27 cellular contexts compared by ENCODE assay signal in genomic region chr4:15569746-15570145, GRCh38.
"Had no signal": no experiment of that assay in that cellular context is flagged by ENCODE, and none has a peak within 500 bp of the region (broad histone marks: within the 10 kb centered on the region; RNA-seq: fewer than 3 reads in every experiment).

No MANE protein-coding gene starts in this region.

- DNase-seq: stimulated activated CD4-positive, alpha-beta T cell treated with anti-CD3 and anti-CD28 coated beads, Interleukin-2, amount 100 ng/mL, for 48 hours; stimulated activated CD4-positive, alpha-beta T cell treated with anti-CD3 and anti-CD28 coated beads, Interleukin-4, amount 100 ng/mL, for 1 hour; stimulated activated CD4-positive, alpha-beta T cell treated with anti-CD3 and anti-CD28 coated beads, Interleukin-4, amount 100 ng/mL, for 24 hours; stimulated activated CD4-positive, alpha-beta T cell treated with anti-CD3 and anti-CD28 coated beads, Interleukin-4, amount 100 ng/mL, for 4 hours; stimulated activated CD8-positive, alpha-beta memory T cell treated with anti-CD3 and anti-CD28 coated beads, Interleukin-4, amount 100 ng/mL, for 48 hours; stimulated activated naive B cell treated with anti-CD40 and anti-IgM and Interleukin-4, amounts not matched to agents 10 μg/mL and 1 μg/mL and 100 μg/mL, for 72 hours; stimulated activated naive CD4-positive, alpha-beta T cell; stimulated activated naive CD4-positive, alpha-beta T cell treated with Interleukin-2 at 50 U/mL for 16 hours; stimulated activated naive CD8-positive, alpha-beta T cell treated with anti-CD3 and anti-CD28 coated beads, Interleukin-15, amount 100 ng/mL, for 72 hours; stimulated activated naive CD8-positive, alpha-beta T cell treated with anti-CD3 and anti-CD28 coated beads, Interleukin-15, Interleukin-2, amounts not matched to agents 100 U/mL and 50 U/mL, for 24 hours; stomach; substantia nigra; testis; thyroid gland; tibial artery; transverse colon; upper lobe of left lung; upper lobe of right lung; uterus had no signal

- H3K4me1 ChIP-seq: stomach, suprapubic skin, testis, thyroid gland, tibial artery, tibial nerve, transverse colon, upper lobe of left lung, upper lobe of right lung, uterus, vagina had no signal

- H3K4me1 Mint-ChIP-seq: stimulated activated effector memory CD8-positive, alpha-beta T cell treated with anti-CD3 and anti-CD28 coated beads, Interleukin-12 subunit alpha, Interleukin-12 subunit beta, amount 100 ng/mL, for 72 hours; stimulated activated memory B cell treated with anti-CD40 and anti-IgM and Interleukin-4, amounts not matched to agents 10 μg/mL and 1 μg/mL and 100 μg/mL, for 72 hours; stimulated activated naive B cell treated with anti-CD40 and anti-IgM and Interleukin-4, amounts not matched to agents 10 μg/mL and 1 μg/mL and 100 μg/mL, for 72 hours; stimulated activated naive CD8-positive, alpha-beta T cell treated with anti-CD3 and anti-CD28 coated beads, Interleukin-15, amount 100 ng/mL, for 72 hours had no signal

- H3K4me3 ChIP-seq: stomach, suprapubic skin, testis, thoracic aorta, thyroid gland, tibial artery, tibial nerve, transverse colon, upper lobe of left lung, upper lobe of right lung, uterus, vagina had no signal

- H3K27ac ChIP-seq: stomach, suprapubic skin, testis, thoracic aorta, thyroid gland, tibial artery, tibial nerve, transverse colon, upper lobe of left lung, upper lobe of right lung, uterus, vagina had no signal

- H3K27me3 ChIP-seq: stomach, suprapubic skin, testis, thyroid gland, tibial artery, tibial nerve, transverse colon, upper lobe of left lung, upper lobe of right lung, uterus, vagina had no signal

- H3K27ac Mint-ChIP-seq: stimulated activated effector memory CD8-positive, alpha-beta T cell treated with anti-CD3 and anti-CD28 coated beads, Interleukin-12 subunit alpha, Interleukin-12 subunit beta, amount 100 ng/mL, for 72 hours; stimulated activated memory B cell treated with anti-CD40 and anti-IgM and Interleukin-4, amounts not matched to agents 10 μg/mL and 1 μg/mL and 100 μg/mL, for 72 hours; stimulated activated naive B cell treated with anti-CD40 and anti-IgM and Interleukin-4, amounts not matched to agents 10 μg/mL and 1 μg/mL and 100 μg/mL, for 72 hours; stimulated activated naive CD8-positive, alpha-beta T cell treated with anti-CD3 and anti-CD28 coated beads, Interleukin-15, amount 100 ng/mL, for 72 hours; stimulated activated naive CD8-positive, alpha-beta T cell treated with anti-CD3 and anti-CD28 coated beads, Interleukin-15, Interleukin-2, amounts not matched to agents 100 ng/mL and 50 ng/mL, for 24 hours; type B pancreatic cell had no signal

- H3K27me3 Mint-ChIP-seq: stimulated activated memory B cell treated with anti-CD40 and anti-IgM and Interleukin-4, amounts not matched to agents 10 μg/mL and 1 μg/mL and 100 μg/mL, for 72 hours; stimulated activated naive B cell treated with anti-CD40 and anti-IgM and Interleukin-4, amounts not matched to agents 10 μg/mL and 1 μg/mL and 100 μg/mL, for 72 hours; stimulated activated naive CD8-positive, alpha-beta T cell treated with anti-CD3 and anti-CD28 coated beads, Interleukin-15, amount 100 ng/mL, for 72 hours; stimulated activated naive CD8-positive, alpha-beta T cell treated with anti-CD3 and anti-CD28 coated beads, Interleukin-15, Interleukin-2, amounts not matched to agents 100 ng/mL and 50 ng/mL, for 24 hours; type B pancreatic cell had no signal

- H3K4me3 Mint-ChIP-seq: stimulated activated effector memory CD8-positive, alpha-beta T cell treated with anti-CD3 and anti-CD28 coated beads, Interleukin-12 subunit alpha, Interleukin-12 subunit beta, amount 100 ng/mL, for 72 hours; stimulated activated memory B cell treated with anti-CD40 and anti-IgM and Interleukin-4, amounts not matched to agents 10 μg/mL and 1 μg/mL and 100 μg/mL, for 72 hours; stimulated activated naive B cell treated with anti-CD40 and anti-IgM and Interleukin-4, amounts not matched to agents 10 μg/mL and 1 μg/mL and 100 μg/mL, for 72 hours; stimulated activated naive CD8-positive, alpha-beta T cell treated with anti-CD3 and anti-CD28 coated beads, Interleukin-15, amount 100 ng/mL, for 72 hours; stimulated activated naive CD8-positive, alpha-beta T cell treated with anti-CD3 and anti-CD28 coated beads, Interleukin-15, Interleukin-2, amounts not matched to agents 100 ng/mL and 50 ng/mL, for 24 hours; type B pancreatic cell had no signal

- H3K9me3 ChIP-seq: stomach, suprapubic skin, testis, thoracic aorta, thyroid gland, tibial artery, tibial nerve, transverse colon, upper lobe of left lung, upper lobe of right lung, uterus, vagina had no signal

- ATAC-seq: stimulated activated effector memory CD8-positive, alpha-beta T cell treated with anti-CD3 and anti-CD28 coated beads, Interleukin-12 subunit alpha, Interleukin-12 subunit beta, amount 100 ng/mL, for 72 hours; stimulated activated memory B cell treated with anti-CD40 and anti-IgM and Interleukin-4, amounts not matched to agents 10 μg/mL and 1 μg/mL and 100 μg/mL, for 72 hours; stimulated activated naive B cell treated with anti-CD40 and anti-IgM and Interleukin-4, amounts not matched to agents 10 μg/mL and 1 μg/mL and 100 μg/mL, for 72 hours; stimulated activated naive CD8-positive, alpha-beta T cell treated with anti-CD3 and anti-CD28 coated beads, Interleukin-15, amount 100 ng/mL, for 72 hours; stimulated activated naive CD8-positive, alpha-beta T cell treated with anti-CD3 and anti-CD28 coated beads, Interleukin-15, Interleukin-2, amounts not matched to agents 100 U/mL and 50 U/mL, for 24 hours; upper lobe of right lung had no signal

- H3K9me3 Mint-ChIP-seq: stimulated activated effector memory CD8-positive, alpha-beta T cell treated with anti-CD3 and anti-CD28 coated beads, Interleukin-12 subunit alpha, Interleukin-12 subunit beta, amount 100 ng/mL, for 72 hours; stimulated activated memory B cell treated with anti-CD40 and anti-IgM and Interleukin-4, amounts not matched to agents 10 μg/mL and 1 μg/mL and 100 μg/mL, for 72 hours; stimulated activated naive B cell treated with anti-CD40 and anti-IgM and Interleukin-4, amounts not matched to agents 10 μg/mL and 1 μg/mL and 100 μg/mL, for 72 hours; stimulated activated naive CD8-positive, alpha-beta T cell treated with anti-CD3 and anti-CD28 coated beads, Interleukin-15, amount 100 ng/mL, for 72 hours; stimulated activated naive CD8-positive, alpha-beta T cell treated with anti-CD3 and anti-CD28 coated beads, Interleukin-15, Interleukin-2, amounts not matched to agents 100 ng/mL and 50 ng/mL, for 24 hours had no signal

- H3K36me3 ChIP-seq: uterus had no signal
